ENCODE assay signal across 8 cellular contexts in the genomic region with DNA sequence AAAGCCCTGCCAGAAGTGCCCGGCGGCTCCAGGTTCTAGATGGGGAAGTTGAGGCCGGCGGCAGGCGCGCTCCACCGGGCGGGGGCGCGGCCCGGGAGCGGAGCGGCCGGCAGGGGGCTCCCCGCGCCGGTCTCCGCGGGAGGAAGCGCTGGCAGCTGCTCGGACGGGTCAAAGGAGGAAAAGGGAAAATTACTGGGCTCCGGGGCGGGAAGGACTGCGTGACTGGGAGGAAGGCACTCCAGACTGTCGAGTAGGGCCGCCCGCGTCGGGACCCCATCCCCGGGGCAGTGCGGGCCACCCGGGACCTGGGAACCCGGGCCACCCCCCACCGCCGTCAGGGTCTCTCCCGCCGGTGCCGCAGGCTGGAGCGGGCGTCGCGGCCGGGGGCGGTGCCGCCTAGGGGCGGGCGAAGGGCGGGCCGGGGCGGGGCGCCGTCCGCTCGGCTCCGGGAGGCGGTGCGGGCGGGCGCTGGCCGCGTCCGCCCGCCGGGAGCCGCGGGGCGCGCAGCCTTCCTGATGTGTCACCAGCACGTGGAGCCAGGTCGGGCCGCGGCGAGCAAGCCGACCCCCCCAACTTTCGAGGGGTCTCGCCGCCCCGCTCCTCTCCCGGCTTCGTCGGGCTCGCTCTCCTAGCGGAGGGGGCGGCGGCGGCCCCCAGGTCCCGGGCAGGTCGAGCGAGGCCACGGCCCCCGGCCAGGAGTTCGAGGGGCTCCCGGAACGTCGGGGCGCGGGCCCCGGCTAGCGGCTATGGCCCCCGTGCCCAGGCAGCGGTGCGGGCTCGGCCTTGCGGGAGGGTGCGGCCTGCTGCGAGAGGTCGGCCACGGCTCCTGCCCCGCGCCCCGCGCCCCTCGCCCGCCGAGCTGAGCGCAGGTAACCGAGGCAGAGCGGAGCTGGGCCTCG.
DNase-seq lines count a peak whose midpoint lies in the region; ATAC-seq and TF ChIP-seq lines count a peak whose summit lies in the region.

No MANE protein-coding gene starts in this region.

- H3K36me3 ChIP-seq in cardiac muscle cell (no peaks in the 10 kb centered on the region), ovary (no peaks in the 10 kb centered on the region), tibial nerve (no peaks in the 10 kb centered on the region)

- H3K4me3 ChIP-seq in cardiac muscle cell (peak overlapping the region; percentile 55), ovary (peak overlapping the region; percentile 54), tibial nerve (peak overlapping the region; percentile 50 to 69 (median 62))

- no peaks in the 10 kb centered on the region for H3K9me3 Mint-ChIP-seq in activated naive CD8-positive, alpha-beta T cell treated with anti-CD3 and anti-CD28 coated beads, Interleukin-2, amount 50 U/mL, for 24 hours

- ATAC-seq in GM19023 (IDR thresholded peaks at IDR 0.05; ENCODE audit: unreplicated experiment): peak; percentile 75
- ATAC-seq in activated naive CD8-positive, alpha-beta T cell treated with anti-CD3 and anti-CD28 coated beads, Interleukin-2, amount 50 U/mL, for 24 hours: peak; percentile 92

- peak overlapping the region; percentile 60 for H3K4me3 Mint-ChIP-seq in activated naive CD8-positive, alpha-beta T cell treated with anti-CD3 and anti-CD28 coated beads, Interleukin-2, amount 50 U/mL, for 24 hours

- H3K27ac ChIP-seq in cardiac muscle cell (no peak overlapping the region), ovary (peak overlapping the region; percentile 77 to 81), tibial nerve (peak overlapping the region; percentile 75 to 94 (median 85))

- H3K27me3 ChIP-seq in cardiac muscle cell (peaks cover 57% of the 10 kb centered on the region), ovary (no peaks in the 10 kb centered on the region), tibial nerve (no peaks in the 10 kb centered on the region)

- H3K36me3 Mint-ChIP-seq in activated naive CD8-positive, alpha-beta T cell treated with anti-CD3 and anti-CD28 coated beads, Interleukin-2, amount 50 U/mL, for 24 hours (ENCODE audit: low read depth): no peaks in the 10 kb centered on the region

- peaks cover 12% of the 10 kb centered on the region for H3K27me3 Mint-ChIP-seq in activated naive CD8-positive, alpha-beta T cell treated with anti-CD3 and anti-CD28 coated beads, Interleukin-2, amount 50 U/mL, for 24 hours

- intact Hi-C loops in ovary (cut with DNase I): loop anchor here in 3 of 4 donors (1.0 to 5.0 kb wide), 3 partner anchors 9 to 284 kb away; no protein-coding TSS in a partner anchor

- WGBS in ovary, 3 donors: 0 to 1% (median 0%) methylated on average over 51 to 120 of the region's 120 CpGs
- WGBS in tibial nerve, 2 donors: 0 to 1% methylated on average over 22 to 68 of the region's 120 CpGs

- peaks cover 24% of the 10 kb centered on the region for H3K4me1 Mint-ChIP-seq in activated naive CD8-positive, alpha-beta T cell treated with anti-CD3 and anti-CD28 coated beads, Interleukin-2, amount 50 U/mL, for 24 hours

- DNase-seq in AG08396 (ENCODE audit: low spot score) (peak; percentile 93), LHCN-M2 (ENCODE audit: low read depth) (peak; percentile 78), SKM-1 (lab: John Stamatoyannopoulos, UW; ENCODE audit: unreplicated experiment) (peak; percentile 41), cardiac muscle cell (ENCODE audit: low read depth in 1 of 2, low spot score in 1 of 2) (peak; percentile 82 to 83), ovary (peak; percentile 80 to 88 (median 87)), tibial nerve (ENCODE audit: low spot score in 2 of 2) (peak; percentile 57)
- DNase-seq in activated naive CD8-positive, alpha-beta T cell treated with anti-CD3 and anti-CD28 coated beads, Interleukin-2, amount 50 U/mL, for 24 hours: peak; percentile 69

- TF ChIP-seq EP300 in ovary (IDR thresholded peaks at IDR 0.05): no peak
- peak in 1 of 2 donors; percentile 49 for TF ChIP-seq EP300 in tibial nerve (IDR thresholded peaks at IDR 0.05)

- H3K9me3 ChIP-seq in cardiac muscle cell (ENCODE audit: low read depth): no peaks in the 10 kb centered on the region
- H3K9me3 ChIP-seq in ovary: no peaks in the 10 kb centered on the region
- no peaks in the 10 kb centered on the region for H3K9me3 ChIP-seq in tibial nerve

- peak; percentile 55 for TF ChIP-seq POLR2A in ovary (IDR thresholded peaks at IDR 0.05)
- peak; percentile 65 to 66 for TF ChIP-seq POLR2A in tibial nerve (IDR thresholded peaks at IDR 0.05)

- peak overlapping the region; percentile 14 for H3K27ac Mint-ChIP-seq in activated naive CD8-positive, alpha-beta T cell treated with anti-CD3 and anti-CD28 coated beads, Interleukin-2, amount 50 U/mL, for 24 hours

- H3K4me1 ChIP-seq in cardiac muscle cell (ENCODE audit: low read depth) (no peaks in the 10 kb centered on the region), ovary (ENCODE audit: insufficient read depth) (peaks cover 11% of the 10 kb centered on the region), tibial nerve (peaks cover 0 to 44% (median 8%) of the 10 kb centered on the region in 4 donors)

- TF ChIP-seq CTCF in cardiac muscle cell (IDR thresholded peaks at IDR 0.05; ENCODE audit: low read depth, low read length) (peak; percentile 58), ovary (IDR thresholded peaks at IDR 0.05) (peak; percentile 76 to 94 (median 94)), tibial nerve (IDR thresholded peaks at IDR 0.05) (peak; percentile 86 to 98 (median 92))

Comparison
In these comparisons a context has a peak if more than half of its experiments do, and no peak if none do; other contexts are left out.
1. DNase-seq: peak in every context shown above with its lines; median percentile 93 in AG08396; 87 in ovary; 82 in cardiac muscle cell; 78 in LHCN-M2; 69 in activated naive CD8-positive, alpha-beta T cell treated with anti-CD3 and anti-CD28 coated beads, Interleukin-2, amount 50 U/mL, for 24 hours; 57 in tibial nerve; 41 in SKM-1.